ENCODE assay signal across 1 cellular context in the genomic region with DNA sequence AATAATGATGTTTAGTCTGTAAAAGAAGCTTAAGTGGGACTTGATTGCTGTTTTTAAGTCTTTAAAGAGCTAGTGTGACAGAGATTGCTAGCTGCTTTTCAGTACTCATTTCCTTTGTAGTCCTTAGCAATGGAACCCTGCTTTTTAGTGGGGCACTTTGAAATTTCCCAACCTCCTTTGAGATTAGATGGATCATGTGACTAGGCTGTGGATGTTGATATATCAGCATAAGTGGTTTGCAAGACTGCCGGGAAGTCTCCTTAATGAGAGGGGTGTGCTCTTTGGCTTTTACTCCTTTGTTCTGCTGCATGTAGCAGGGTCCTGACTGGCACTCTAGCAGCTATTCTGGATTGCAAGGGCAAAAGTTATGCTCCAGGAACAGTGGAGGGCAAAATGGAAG.
TF ChIP-seq lines count a peak whose summit lies in the region.

No MANE protein-coding gene starts in this region.

TF ChIP-seq in H1, 55 proteins besides CTCF, POLR2A, EP300 and RAD21:
- TF ChIP-seq NRF1 (IDR thresholded peaks at IDR 0.05; ENCODE audit: low read depth, low read length) = no peak
- TF ChIP-seq SP2 (IDR thresholded peaks at IDR 0.05; ENCODE audit: low read length) = no peak
- no peak for TF ChIP-seq GTF2F1 (IDR thresholded peaks at IDR 0.05; ENCODE audit: borderline replicate concordance, low read depth, low read length)
- no peak for TF ChIP-seq JUND (IDR thresholded peaks at IDR 0.05; ENCODE audit: low read length)
- TF ChIP-seq NANOG (IDR thresholded peaks at IDR 0.05; ENCODE audit: insufficient read depth, low read depth, low read length, poor library complexity, severe bottlenecking) = no peak
- TF ChIP-seq USF2 (IDR thresholded peaks at IDR 0.05; ENCODE audit: low read length) = no peak
- TF ChIP-seq CEBPB (IDR thresholded peaks at IDR 0.05; ENCODE audit: low read depth, low read length) = no peak
- TF ChIP-seq EGR1 (IDR thresholded peaks at IDR 0.05; ENCODE audit: borderline replicate concordance, low read depth, low read length) = no peak
- no peak for TF ChIP-seq HDAC2 (IDR thresholded peaks at IDR 0.05; ENCODE audit: borderline replicate concordance in 1 of 2, low read depth in 2 of 2, low read length in 2 of 2)
- no peak for TF ChIP-seq GABPA (IDR thresholded peaks at IDR 0.05; ENCODE audit: borderline replicate concordance, insufficient read depth, low read length)
- TF ChIP-seq PHF8 (conservative IDR thresholded peaks at IDR 0.05; ENCODE audit: low read depth, low read length) = no peak
- no peak for TF ChIP-seq CBX8 (IDR thresholded peaks at IDR 0.05; ENCODE audit: borderline replicate concordance, low read depth, low read length)
- TF ChIP-seq SIRT6 (IDR thresholded peaks at IDR 0.05; ENCODE audit: low read length) = no peak
- no peak for TF ChIP-seq TAF1 (IDR thresholded peaks at IDR 0.05; ENCODE audit: low read depth, low read length)
- no peak for TF ChIP-seq BRCA1 (IDR thresholded peaks at IDR 0.05; ENCODE audit: low read depth, low read length)
- TF ChIP-seq CHD7 (IDR thresholded peaks at IDR 0.05; ENCODE audit: insufficient replicate concordance, low read length) = no peak
- TF ChIP-seq BCL11A (IDR thresholded peaks at IDR 0.05; ENCODE audit: low read depth in 2 of 2, low read length in 2 of 2) = no peak
- TF ChIP-seq RBBP5 (IDR thresholded peaks at IDR 0.05; ENCODE audit: borderline replicate concordance, low read depth, low read length) = no peak
- no peak for TF ChIP-seq HDAC6 (IDR thresholded peaks at IDR 0.05; ENCODE audit: low read depth, low read length)
TF ChIP-seq in H1: peak in this region for 0.
